Comparison of ENCODE assay signal across 9 cellular contexts in the genomic region with DNA sequence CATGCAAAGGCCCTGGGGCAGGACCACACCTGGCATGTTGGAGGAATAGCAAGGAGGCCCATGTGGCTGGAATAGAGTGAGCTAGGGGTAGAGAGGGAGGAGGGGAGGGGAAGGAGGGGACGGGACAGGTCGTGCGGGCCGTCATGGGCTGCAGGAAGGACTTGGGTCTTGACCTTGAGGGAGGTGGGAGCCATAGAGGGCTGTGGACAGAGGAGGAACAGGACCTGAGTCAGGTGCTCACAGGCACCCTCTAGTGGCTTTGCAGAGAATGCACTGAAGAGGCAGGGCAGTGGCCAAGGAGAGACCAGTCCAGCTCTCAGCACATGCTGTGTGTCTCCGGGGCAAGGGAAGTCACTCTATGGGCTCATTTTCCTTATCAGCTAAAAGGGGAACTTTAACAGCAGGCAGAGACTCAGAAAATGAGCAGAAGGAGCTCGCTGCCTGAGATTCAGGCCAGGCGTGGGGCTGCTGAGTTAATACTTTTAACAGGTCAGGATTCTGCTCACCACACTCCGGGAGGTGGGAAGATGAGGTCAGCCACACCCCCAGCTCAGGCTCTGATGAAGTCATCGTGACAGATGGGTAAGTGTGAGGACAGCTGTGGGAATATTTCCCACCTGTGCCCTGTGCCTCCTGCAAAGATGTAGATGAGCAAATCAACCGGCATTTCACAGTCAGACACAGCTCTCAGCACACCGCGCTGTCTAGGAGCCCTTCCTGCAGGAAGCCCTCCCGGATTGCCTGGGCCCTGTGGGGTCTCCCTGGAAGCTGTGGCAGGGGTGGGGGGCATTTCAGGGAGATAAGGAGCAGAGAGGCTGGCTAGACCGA. TPM values are rescaled to one million over a fixed set of nuclear protein-coding genes. Genes with fewer than 3 reads are reported as not detected.
DNase-seq lines count a peak whose midpoint lies in the region; ATAC-seq and TF ChIP-seq lines count a peak whose summit lies in the region.
"Had no signal": no experiment of that assay in that cellular context is flagged by ENCODE, and none has a peak within 500 bp of the region (broad histone marks: within the 10 kb centered on the region; RNA-seq: fewer than 3 reads in every experiment).

No MANE protein-coding gene starts in this region.

- peak overlapping the region; percentile 2 for H3K27ac ChIP-seq in CD8-positive, alpha-beta memory T cell (ENCODE audit: low read depth, low read length)
- H3K27ac ChIP-seq in PC-9 (no peak overlapping the region), osteoblast (ENCODE audit: low read depth, low read length) (no peak overlapping the region)

- H3K9me2 ChIP-seq in PC-9 (ENCODE audit: insufficient read depth), result no peaks in the 10 kb centered on the region

- H3K27me3 ChIP-seq in CD8-positive, alpha-beta memory T cell (ENCODE audit: insufficient read depth, low read length, poor library complexity, severe bottlenecking), result no peaks in the 10 kb centered on the region
- H3K27me3 ChIP-seq in PC-9 (ENCODE audit: insufficient read depth, low read depth) (no peaks in the 10 kb centered on the region), osteoblast (ENCODE audit: insufficient read depth, low read length) (no peaks in the 10 kb centered on the region)

- no peaks in the 10 kb centered on the region for H4K20me1 ChIP-seq in PC-9 (ENCODE audit: insufficient read depth)
- H4K20me1 ChIP-seq in osteoblast (ENCODE audit: insufficient read depth, low read length), result no peaks in the 10 kb centered on the region

- peak; percentile 55 for TF ChIP-seq CTCF in PC-9 (conservative IDR thresholded peaks at IDR 0.05)
- TF ChIP-seq CTCF in osteoblast (IDR thresholded peaks at IDR 0.05; ENCODE audit: extremely low read depth, low read depth, low read length), result peak; percentile 82

- no peak overlapping the region for H3K4me2 ChIP-seq in PC-9
- H3K4me2 ChIP-seq in osteoblast (ENCODE audit: insufficient read depth, low read length), result no peak overlapping the region

- H3K36me3 Mint-ChIP-seq in CD8-positive, alpha-beta memory T cell, result no peaks in the 10 kb centered on the region
- H3K36me3 Mint-ChIP-seq in activated T-helper 1 cell treated with anti-CD3 and anti-CD28 coated beads, Interleukin-12 subunit alpha, Interleukin-12 subunit beta, Interleukin-2, Interleukin-4 antibody, amounts not matched to agents 30 ng/mL and 10 ng/mL and 1 ng/mL, durations not matched to agents 14 hours and 24 hours and 36 hours (ENCODE audit: low read depth), result no peaks in the 10 kb centered on the region

- no peaks in the 10 kb centered on the region for H3K9me3 ChIP-seq in CD8-positive, alpha-beta memory T cell (ENCODE audit: low read length)
- no peaks in the 10 kb centered on the region for H3K9me3 ChIP-seq in PC-9 (ENCODE audit: insufficient read depth, low read depth)
- H3K9me3 ChIP-seq in osteoblast (ENCODE audit: low read depth, low read length), result no peaks in the 10 kb centered on the region

- no peaks in the 10 kb centered on the region for H3K9me3 Mint-ChIP-seq in CD8-positive, alpha-beta memory T cell
- no peaks in the 10 kb centered on the region for H3K9me3 Mint-ChIP-seq in activated T-helper 1 cell treated with anti-CD3 and anti-CD28 coated beads, Interleukin-12 subunit alpha, Interleukin-12 subunit beta, Interleukin-2, Interleukin-4 antibody, amounts not matched to agents 30 ng/mL and 10 ng/mL and 1 ng/mL, durations not matched to agents 14 hours and 24 hours and 36 hours

- H3K27me3 Mint-ChIP-seq in CD8-positive, alpha-beta memory T cell, result peaks cover 4 to 9% of the 10 kb centered on the region in 2 donors
- H3K27me3 Mint-ChIP-seq in activated T-helper 1 cell treated with anti-CD3 and anti-CD28 coated beads, Interleukin-12 subunit alpha, Interleukin-12 subunit beta, Interleukin-2, Interleukin-4 antibody, amounts not matched to agents 30 ng/mL and 10 ng/mL and 1 ng/mL, durations not matched to agents 14 hours and 24 hours and 36 hours (ENCODE audit: insufficient read depth), result peaks cover 2% of the 10 kb centered on the region

- H3K4me1 ChIP-seq in CD8-positive, alpha-beta memory T cell (ENCODE audit: insufficient read depth, low read length), result peaks cover 23% of the 10 kb centered on the region
- H3K4me1 ChIP-seq in PC-9 (replicated peaks; ENCODE audit: insufficient read depth), result no peaks in the 10 kb centered on the region; the same call in 1 of the 2 replicates
- H3K4me1 ChIP-seq in osteoblast (ENCODE audit: insufficient read depth, low read length), result peaks cover 25% of the 10 kb centered on the region

- intact Hi-C loops in PC-9 (cut with micrococcal nuclease; ENCODE audit: unreplicated experiment), result loop anchor here (5.0 kb wide), 1 partner anchor 56 kb away; no protein-coding TSS in a partner anchor
- intact Hi-C loops in activated T-helper 1 cell treated with anti-CD3 and anti-CD28 coated beads, Interleukin-12 subunit alpha, Interleukin-12 subunit beta, Interleukin-2, Interleukin-4 antibody, amounts not matched to agents 30 ng/mL and 10 ng/mL and 1 ng/mL, durations not matched to agents 14 hours and 24 hours and 36 hours (cut with micrococcal nuclease), result no loop called here

- no peaks in the 10 kb centered on the region for H3K36me3 ChIP-seq in CD8-positive, alpha-beta memory T cell (ENCODE audit: insufficient read depth, low read length)
- no peaks in the 10 kb centered on the region for H3K36me3 ChIP-seq in PC-9 (ENCODE audit: low read depth)
- H3K36me3 ChIP-seq in osteoblast (ENCODE audit: insufficient read depth, low read length), result no peaks in the 10 kb centered on the region

- H3F3A ChIP-seq in PC-9 (ENCODE audit: insufficient read depth, low read depth), result no peaks in the 10 kb centered on the region

- H3K4me1 Mint-ChIP-seq in CD8-positive, alpha-beta memory T cell, result peaks cover 4 to 15% (median 9%) of the 10 kb centered on the region in 3 donors
- peaks cover 18% of the 10 kb centered on the region for H3K4me1 Mint-ChIP-seq in activated T-helper 1 cell treated with anti-CD3 and anti-CD28 coated beads, Interleukin-12 subunit alpha, Interleukin-12 subunit beta, Interleukin-2, Interleukin-4 antibody, amounts not matched to agents 30 ng/mL and 10 ng/mL and 1 ng/mL, durations not matched to agents 14 hours and 24 hours and 36 hours (ENCODE audit: low read depth)

- H3K27ac Mint-ChIP-seq in CD8-positive, alpha-beta memory T cell, result peak overlapping the region in 6 of 8 donors; percentile 14 to 83 (median 60)
- peak overlapping the region; percentile 20 for H3K27ac Mint-ChIP-seq in activated T-helper 1 cell treated with anti-CD3 and anti-CD28 coated beads, Interleukin-12 subunit alpha, Interleukin-12 subunit beta, Interleukin-2, Interleukin-4 antibody, amounts not matched to agents 30 ng/mL and 10 ng/mL and 1 ng/mL, durations not matched to agents 14 hours and 24 hours and 36 hours

- H3K79me2 ChIP-seq in PC-9 (ENCODE audit: low read depth) (no peaks in the 10 kb centered on the region), osteoblast (ENCODE audit: insufficient read depth, low read length) (no peaks in the 10 kb centered on the region)

- no TSS peak for BruUV-seq in PC-9 (replicated peaks; lab: Mats Ljungman, UMichigan)

- peak overlapping the region in 1 of 7 donors; percentile 51 for H3K4me3 Mint-ChIP-seq in CD8-positive, alpha-beta memory T cell
- no peak overlapping the region for H3K4me3 Mint-ChIP-seq in activated T-helper 1 cell treated with anti-CD3 and anti-CD28 coated beads, Interleukin-12 subunit alpha, Interleukin-12 subunit beta, Interleukin-2, Interleukin-4 antibody, amounts not matched to agents 30 ng/mL and 10 ng/mL and 1 ng/mL, durations not matched to agents 14 hours and 24 hours and 36 hours

- POLR2A ChIA-PET in CD8-positive, alpha-beta memory T cell (lab: Charles Lee), result no interaction called here
- POLR2A ChIA-PET in PC-9 (lab: Charles Lee; ENCODE audit: unreplicated experiment), result no interaction called here

- ATAC-seq in HG02884 (IDR thresholded peaks at IDR 0.05; ENCODE audit: unreplicated experiment), result no peak

- no peak overlapping the region for H3K4me3 ChIP-seq in CD8-positive, alpha-beta memory T cell (ENCODE audit: low read length)
- no peak overlapping the region for H3K4me3 ChIP-seq in PC-9
- H3K4me3 ChIP-seq in osteoblast (ENCODE audit: insufficient read depth, low read length), result no peak overlapping the region
- H3K4me3 ChIP-seq: skin epidermis had no signal

- DNase-seq in CD8-positive, alpha-beta memory T cell, result peak; percentile 18 to 63 (median 32)
- DNase-seq in HK-2 (ENCODE audit: unreplicated experiment) (peak; percentile 88), PC-9 (peak in 1 of 2 experiments; percentile 61), foreskin melanocyte (peak; percentile 70), osteoblast (ENCODE audit: insufficient read length, low spot score, missing footprints) (peak; percentile 93), NCI-H1105 treated with DMSO at 0.1 percent for 48 hours (lab: John Stamatoyannopoulos, UW) (no peak)
- DNase-seq in activated T-helper 1 cell treated with anti-CD3 and anti-CD28 coated beads, Interleukin-12 subunit alpha, Interleukin-12 subunit beta, Interleukin-2, Interleukin-4 antibody, amounts not matched to agents 30 ng/mL and 10 ng/mL and 1 ng/mL, durations not matched to agents 14 hours and 24 hours and 36 hours (ENCODE audit: low spot score), result peak; percentile 47

- no peak overlapping the region for H2AFZ ChIP-seq in PC-9
- H2AFZ ChIP-seq in osteoblast (ENCODE audit: low read length), result no peak overlapping the region

- CTCF ChIA-PET in CD8-positive, alpha-beta memory T cell (lab: Charles Lee), result interaction anchor here (0.7 to 2.4 kb wide), 4 partner anchors 44 to 158 kb away, joined by 3 to 13 read pairs (median 8); partner anchors contain the start of gene FEM1A
- CTCF ChIA-PET in PC-9 (lab: Charles Lee), result interaction anchor here (0.7 to 0.9 kb wide), 2 partner anchors 57 to 282 kb away, joined by 3 read pairs; no protein-coding TSS in a partner anchor

RNA-seq across cellular contexts. Expression of gene TNFAIP8L1, which starts 6.0 kb away (rescaled TPM):
- 10 to 100 TPM in 1 of 2 experiments, 1 to 10 TPM in 1; 9.0 to 10.0 TPM for total RNA-seq in CD8-positive, alpha-beta memory T cell
- 9.6 TPM for polyA plus RNA-seq in CD8-positive, alpha-beta memory T cell
- total RNA-seq in PC-9 (2021), result 17.8 and 18.6 TPM in 2 replicates
- 13.2 and 13.7 TPM in 2 replicates for total RNA-seq in activated T-helper 1 cell treated with anti-CD3 and anti-CD28 coated beads, Interleukin-12 subunit alpha, Interleukin-12 subunit beta, Interleukin-2, Interleukin-4 antibody, amounts not matched to agents 30 ng/mL and 10 ng/mL and 1 ng/mL, durations not matched to agents 14 hours and 24 hours and 36 hours
- 1.8 TPM in 2 replicates for total RNA-seq in osteoblast

RNA-seq across cellular contexts. Expression of gene MYDGF, which starts 36.8 kb away (rescaled TPM):
- 10 to 100 TPM; 83.2 to 88.6 TPM for total RNA-seq in CD8-positive, alpha-beta memory T cell
- 146 TPM for polyA plus RNA-seq in CD8-positive, alpha-beta memory T cell
- total RNA-seq in PC-9 (2021) (60.1 and 76.3 TPM in 2 replicates), osteoblast (152 and 161 TPM in 2 replicates)
- total RNA-seq in activated T-helper 1 cell treated with anti-CD3 and anti-CD28 coated beads, Interleukin-12 subunit alpha, Interleukin-12 subunit beta, Interleukin-2, Interleukin-4 antibody, amounts not matched to agents 30 ng/mL and 10 ng/mL and 1 ng/mL, durations not matched to agents 14 hours and 24 hours and 36 hours, result 97.1 and 98.0 TPM in 2 replicates
